8 cellular contexts compared by ENCODE assay signal in the genomic region with DNA sequence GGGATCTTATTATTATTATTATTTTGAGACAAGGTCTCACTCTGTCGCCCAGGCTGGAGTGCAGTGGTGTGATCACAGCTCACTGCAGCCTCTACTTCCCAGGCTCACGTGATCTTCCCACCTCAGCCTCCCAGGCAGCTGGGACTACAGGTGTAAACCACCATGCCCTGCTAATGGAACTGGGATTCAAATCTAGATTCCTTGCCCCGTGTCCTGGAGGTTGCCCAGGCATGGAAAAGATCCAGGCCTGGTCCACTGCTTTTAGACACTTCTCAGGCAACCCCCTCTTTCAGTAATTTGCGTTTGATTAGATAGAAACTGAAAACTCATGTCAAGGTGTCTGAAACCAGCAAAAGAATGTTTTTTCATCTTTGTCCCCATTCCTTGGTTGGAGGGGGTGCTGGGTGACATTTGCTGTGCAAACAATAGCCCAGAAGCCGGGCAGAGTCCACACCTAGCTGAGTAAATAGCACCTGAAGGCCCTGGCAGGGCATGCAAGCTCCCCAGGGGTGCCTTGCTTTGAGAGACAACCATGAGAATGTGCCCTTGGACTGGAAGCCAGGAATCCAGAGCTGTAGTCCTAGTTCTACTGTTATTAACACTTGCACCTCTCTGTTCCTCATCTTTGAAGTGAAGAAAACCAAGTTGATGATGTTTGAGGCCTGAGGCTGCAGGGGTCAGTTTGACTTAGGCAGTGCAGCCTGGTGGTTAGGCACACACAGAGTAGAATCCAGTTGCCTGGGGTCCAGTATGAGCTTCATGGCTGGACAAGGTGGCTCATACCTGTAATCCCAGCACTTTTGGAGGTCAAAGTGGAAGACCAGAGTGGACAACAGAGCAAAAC. TPM values are rescaled to one million over a fixed set of nuclear protein-coding genes. Genes with fewer than 3 reads are reported as not detected.
A peak's percentile ranks its signal among the peaks of the same experiment; 100 is the strongest.
DNase-seq lines count a peak whose midpoint lies in the region; ATAC-seq and TF ChIP-seq lines count a peak whose summit lies in the region.

No MANE protein-coding gene starts in this region.

- H2AFZ ChIP-seq in KMS-11 (ENCODE audit: low read depth): no peak overlapping the region

- H3K4me2 ChIP-seq in KMS-11: peak overlapping the region; percentile 76

- H3K4me1 ChIP-seq in left ventricle myocardium inferior (peaks cover 19% of the 10 kb centered on the region), KMS-11 (ENCODE audit: low read depth, poor library complexity, severe bottlenecking) (peaks cover 100% of the 10 kb centered on the region), liver (ENCODE audit: control insufficient read depth in 4 of 4, insufficient read depth in 4 of 4, low read length in 3 of 4) (peaks cover 43 to 77% (median 64%) of the 10 kb centered on the region in 4 donors), SJCRH30 (peaks cover 17% of the 10 kb centered on the region)

- DNase-seq in left ventricle myocardium inferior: no peak
- DNase-seq in cardiac septum (ENCODE audit: low spot score): no peak
- no peak for DNase-seq in SJCRH30

- H4K20me1 ChIP-seq in KMS-11 (ENCODE audit: insufficient read depth): no peaks in the 10 kb centered on the region

- intact Hi-C loops in left ventricle myocardium inferior (cut with micrococcal nuclease) (no loop called here), cardiac septum (cut with DNase I) (no loop called here)

- H3K27ac ChIP-seq in left ventricle myocardium inferior (replicated peaks) (peak overlapping the region; percentile 64), KMS-11 (peak overlapping the region; percentile 95), liver (ENCODE audit: low read depth in 1 of 2, low read length in 2 of 2) (peak overlapping the region; percentile 75 to 88), SJCRH30 (no peak overlapping the region)

- no peak for ATAC-seq in GM21447 (IDR thresholded peaks at IDR 0.05; ENCODE audit: unreplicated experiment)
- ATAC-seq in HG03025 (IDR thresholded peaks at IDR 0.05; ENCODE audit: low FRiP score, unreplicated experiment): no peak
- ATAC-seq in GM19455 (IDR thresholded peaks at IDR 0.05; ENCODE audit: unreplicated experiment): no peak

- no peaks in the 10 kb centered on the region for H3K27me3 ChIP-seq in left ventricle myocardium inferior (ENCODE audit: low read depth)
- H3K27me3 ChIP-seq in KMS-11 (ENCODE audit: insufficient read depth, low read depth): no peaks in the 10 kb centered on the region
- H3K27me3 ChIP-seq in liver (ENCODE audit: control insufficient read depth in 4 of 4, insufficient read depth in 4 of 4, low read length in 3 of 4): no peaks in the 10 kb centered on the region
- no peaks in the 10 kb centered on the region for H3K27me3 ChIP-seq in SJCRH30

- TF ChIP-seq RAD21 in liver (IDR thresholded peaks at IDR 0.05): peak; percentile 27 to 45

- no peaks in the 10 kb centered on the region for H3K9me3 ChIP-seq in left ventricle myocardium inferior (replicated peaks)
- H3K9me3 ChIP-seq in liver (ENCODE audit: control insufficient read depth in 4 of 4, low read length in 3 of 4): no peaks in the 10 kb centered on the region
- H3K9me3 ChIP-seq in SJCRH30 (replicated peaks): no peaks in the 10 kb centered on the region

- H3K4me3 ChIP-seq in left ventricle myocardium inferior (no peak overlapping the region), KMS-11 (IDR thresholded peaks at IDR 0.05; ENCODE audit: insufficient read depth, low read depth, low read length) (no peak overlapping the region), liver (ENCODE audit: low read depth in 1 of 3, low read length in 3 of 3) (no peak overlapping the region), SJCRH30 (no peak overlapping the region)

- H3K9ac ChIP-seq in KMS-11 (peak overlapping the region; percentile 41; the same call in 1 of the 2 replicates), liver (ENCODE audit: low read depth in 1 of 2, low read length in 2 of 2) (peak overlapping the region in 1 of 2 donors; percentile 45)

- 40% methylated on average over 5 of the region's 5 CpGs for WGBS in liver

- no peak for TF ChIP-seq CTCF in left ventricle myocardium inferior (IDR thresholded peaks at IDR 0.05; ENCODE audit: borderline replicate concordance)
- no peak for TF ChIP-seq CTCF in KMS-11 (conservative IDR thresholded peaks at IDR 0.05; ENCODE audit: low read depth, low read length)
- no peak for TF ChIP-seq CTCF in liver (IDR thresholded peaks at IDR 0.05; ENCODE audit: low read depth, low read length, missing input control)

- H3K36me3 ChIP-seq in left ventricle myocardium inferior (peaks cover 11% of the 10 kb centered on the region), KMS-11 (ENCODE audit: insufficient read depth) (no peaks in the 10 kb centered on the region), liver (ENCODE audit: control insufficient read depth in 4 of 4, insufficient read depth in 3 of 4, low read depth in 1 of 4, low read length in 3 of 4) (no peaks in the 10 kb centered on the region), SJCRH30 (no peaks in the 10 kb centered on the region)

- peaks cover 3% of the 10 kb centered on the region; the same call in 1 of the 2 replicates for H3K79me2 ChIP-seq in KMS-11 (ENCODE audit: insufficient read depth, low read depth)

TF ChIP-seq in liver, 16 proteins besides CTCF, POLR2A, EP300 and RAD21:
- TF ChIP-seq EGR1 (IDR thresholded peaks at IDR 0.05; ENCODE audit: low read depth in 2 of 2): no peak
- peak; percentile 94 for TF ChIP-seq FOXA2 (IDR thresholded peaks at IDR 0.05)
- peak; percentile 27 for TF ChIP-seq NR2F2 (IDR thresholded peaks at IDR 0.05)
- TF ChIP-seq GABPA (IDR thresholded peaks at IDR 0.05 in 1 of 2, conservative IDR thresholded peaks at IDR 0.05 in 1 of 2): no peak
- peak; percentile 89 for TF ChIP-seq FOXA1 (IDR thresholded peaks at IDR 0.05)
- TF ChIP-seq MAX (IDR thresholded peaks at IDR 0.05): peak; percentile 72
- TF ChIP-seq, protein P1, sequence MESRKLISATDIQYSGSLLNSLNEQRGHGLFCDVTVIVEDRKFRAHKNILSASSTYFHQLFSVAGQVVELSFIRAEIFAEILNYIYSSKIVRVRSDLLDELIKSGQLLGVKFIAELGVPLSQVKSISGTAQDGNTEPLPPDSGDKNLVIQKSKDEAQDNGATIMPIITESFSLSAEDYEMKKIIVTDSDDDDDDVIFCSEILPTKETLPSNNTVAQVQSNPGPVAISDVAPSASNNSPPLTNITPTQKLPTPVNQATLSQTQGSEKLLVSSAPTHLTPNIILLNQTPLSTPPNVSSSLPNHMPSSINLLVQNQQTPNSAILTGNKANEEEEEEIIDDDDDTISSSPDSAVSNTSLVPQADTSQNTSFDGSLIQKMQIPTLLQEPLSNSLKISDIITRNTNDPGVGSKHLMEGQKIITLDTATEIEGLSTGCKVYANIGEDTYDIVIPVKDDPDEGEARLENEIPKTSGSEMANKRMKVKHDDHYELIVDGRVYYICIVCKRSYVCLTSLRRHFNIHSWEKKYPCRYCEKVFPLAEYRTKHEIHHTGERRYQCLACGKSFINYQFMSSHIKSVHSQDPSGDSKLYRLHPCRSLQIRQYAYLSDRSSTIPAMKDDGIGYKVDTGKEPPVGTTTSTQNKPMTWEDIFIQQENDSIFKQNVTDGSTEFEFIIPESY (IDR thresholded peaks at IDR 0.05): no peak
- TF ChIP-seq ATF3 (IDR thresholded peaks at IDR 0.05): peak; percentile 44
- TF ChIP-seq HNF4G (IDR thresholded peaks at IDR 0.05): peak; percentile 80
- peak; percentile 96 for TF ChIP-seq SP1 (IDR thresholded peaks at IDR 0.05)
- TF ChIP-seq JUND (IDR thresholded peaks at IDR 0.05): peak; percentile 67 to 84
- TF ChIP-seq RXRA (IDR thresholded peaks at IDR 0.05): peak; percentile 86 to 89
- peak; percentile 68 for TF ChIP-seq YY1 (IDR thresholded peaks at IDR 0.05)
- TF ChIP-seq REST (IDR thresholded peaks at IDR 0.05): peak; percentile 68
- TF ChIP-seq TAF1 (conservative IDR thresholded peaks at IDR 0.05): no peak
- TF ChIP-seq HNF4A (conservative IDR thresholded peaks at IDR 0.05): peak; percentile 89 to 92

RNA-seq across cellular contexts. Expression of gene XBP1, which starts 19.1 kb away (rescaled TPM):
- 75.9 TPM for total RNA-seq in left ventricle myocardium inferior
- 81.2 TPM for total RNA-seq in cardiac septum
- 100 to 1,000 TPM; 597 to 613 TPM for total RNA-seq in liver
- 100 to 1,000 TPM; 303 to 705 TPM for polyA plus RNA-seq in liver
- total RNA-seq in SJCRH30 (2014; rRNA removed; shearing (Covaris generic)): 71.6 and 80.2 TPM in 2 replicates

RNA-seq across cellular contexts. Expression of gene CCDC117, which starts 47.0 kb away (rescaled TPM):
- total RNA-seq in left ventricle myocardium inferior (10.1 TPM), cardiac septum (12.3 TPM), liver (10 to 100 TPM; 23.2 to 24.0 TPM)
- polyA plus RNA-seq in liver: 1 to 10 TPM; 8.1 to 9.3 TPM
- total RNA-seq in SJCRH30 (2014; rRNA removed; shearing (Covaris generic)): 43.9 and 44.7 TPM in 2 replicates
